ENCODE assay signal across 8 cellular contexts in the genomic region with DNA sequence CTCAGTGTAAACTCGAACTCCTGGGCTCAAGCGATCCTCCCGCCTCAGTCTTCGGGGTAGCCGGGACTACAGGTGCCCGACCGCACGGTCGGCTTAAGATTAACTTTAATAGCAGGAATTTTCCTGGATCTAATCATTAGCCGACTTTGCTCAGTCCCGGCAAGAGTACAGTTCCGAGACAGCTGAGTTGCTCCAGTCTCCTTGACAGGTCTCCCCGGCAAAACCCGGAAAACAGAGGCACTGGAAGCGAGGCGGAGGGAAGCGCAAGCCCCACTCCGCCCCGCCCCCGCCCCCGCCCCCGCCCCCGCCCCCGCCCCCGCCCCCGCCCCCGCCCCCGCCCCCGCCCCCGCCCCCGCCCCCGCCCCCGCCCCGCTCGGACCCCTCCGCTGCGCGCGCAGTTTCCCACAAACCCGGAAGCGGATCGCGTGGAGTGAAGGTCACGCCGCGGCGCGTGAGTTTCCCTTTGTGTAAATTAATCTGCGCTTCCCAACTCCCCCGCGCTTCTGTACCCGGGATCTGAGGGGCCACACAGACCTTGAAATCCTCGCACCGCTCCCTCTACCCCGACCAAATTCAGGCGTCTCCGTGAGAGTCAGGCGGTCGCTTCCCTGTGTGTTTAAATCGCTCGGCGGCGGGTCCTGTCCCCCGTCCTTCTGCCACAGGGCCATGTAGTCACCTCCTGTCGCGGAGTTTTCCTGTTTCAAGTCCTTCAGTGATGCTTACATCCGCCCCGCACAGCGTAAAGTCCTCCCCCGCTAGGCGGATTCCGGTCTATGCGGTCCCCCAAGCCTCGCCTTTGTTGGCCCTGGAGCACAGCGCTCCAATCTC. TPM values are rescaled to one million over a fixed set of nuclear protein-coding genes. Genes with fewer than 3 reads are reported as not detected.
DNase-seq lines count a peak whose midpoint lies in the region; ATAC-seq and TF ChIP-seq lines count a peak whose summit lies in the region.

ZNF480 (plus strand) TSS at position 397 of the 828 bp plus-strand sequence. CDS start 3,244 bp downstream, outside the sequence.

- intact Hi-C loops in Caco-2 (cut with micrococcal nuclease; ENCODE audit: unreplicated experiment) (no loop called here), cardiac septum (cut with DNase I) (no loop called here), thyroid gland (cut with DNase I) (no loop called here)

- H3K27me3 ChIP-seq in Caco-2 (replicated peaks; ENCODE audit: control insufficient read depth, insufficient read depth, low read length): no peaks in the 10 kb centered on the region
- H3K27me3 ChIP-seq in GM23338 (ENCODE audit: insufficient read depth): no peaks in the 10 kb centered on the region
- no peaks in the 10 kb centered on the region for H3K27me3 ChIP-seq in adipocyte (replicated peaks; ENCODE audit: control insufficient read depth, insufficient read depth, low read length)
- H3K27me3 ChIP-seq in parathyroid adenoma (ENCODE audit: control insufficient read depth, insufficient read depth, low read length): no peaks in the 10 kb centered on the region
- no peaks in the 10 kb centered on the region for H3K27me3 ChIP-seq in thyroid gland

- H3K4me3 Mint-ChIP-seq in Caco-2 (ENCODE audit: unreplicated experiment) (peak within 1 kb of the TSS; percentile 89), GM23338 (peak within 1 kb of the TSS; percentile 89), T-cell (peak within 1 kb of the TSS; percentile 93 to 97 (median 96))

- peaks cover 79% of the 10 kb centered on the region for H3K36me3 Mint-ChIP-seq in Caco-2 (ENCODE audit: insufficient read depth, unreplicated experiment)
- peaks cover 60% of the 10 kb centered on the region for H3K36me3 Mint-ChIP-seq in GM23338 (ENCODE audit: low read depth)
- H3K36me3 Mint-ChIP-seq in T-cell: peaks cover 57% of the 10 kb centered on the region

- BruUV-seq in Caco-2 (replicated peaks; lab: Mats Ljungman, UMichigan): TSS peak; percentile 71

- DNase-seq in Caco-2 (peak; percentile 74 to 87), GM23338 (ENCODE audit: low spot score) (peak; percentile 89), NCI-H1417 (lab: John Stamatoyannopoulos, UW) (peak; percentile 85 to 94 (median 90)), T-cell (peak; percentile 68 to 91 (median 81)), adipocyte (ENCODE audit: low read depth) (peak; percentile 92), cardiac septum (ENCODE audit: low spot score) (peak; percentile 93), thyroid gland (peak; percentile 81 to 82)

- H3K4me2 ChIP-seq in GM23338 (peak within 1 kb of the TSS; percentile 100), parathyroid adenoma (ENCODE audit: low read length) (peak within 1 kb of the TSS; percentile 98)

- CTCF ChIA-PET in Caco-2 (lab: Charles Lee) (no interaction called here), T-cell (lab: Charles Lee) (no interaction called here)

- 0% methylated on average over 27 to 49 of the region's 75 CpGs for WGBS in thyroid gland, 2 donors

- H3F3A ChIP-seq in GM23338 (replicated peaks; ENCODE audit: low read depth): peaks cover 7% of the 10 kb centered on the region; the same call in 1 of the 2 replicates

- no peaks in the 10 kb centered on the region for H3K27me3 Mint-ChIP-seq in Caco-2 (ENCODE audit: insufficient read depth, unreplicated experiment)
- H3K27me3 Mint-ChIP-seq in GM23338 (ENCODE audit: insufficient read depth, low read depth, poor library complexity): peaks cover 2% of the 10 kb centered on the region
- no peaks in the 10 kb centered on the region for H3K27me3 Mint-ChIP-seq in T-cell

- peak within 1 kb of the TSS; percentile 96 for H3K9ac ChIP-seq in adipocyte (ENCODE audit: low read length)
- H3K9ac ChIP-seq in parathyroid adenoma: peak within 1 kb of the TSS; percentile 58

- H3K9me2 ChIP-seq in GM23338 (ENCODE audit: insufficient read depth): no peaks in the 10 kb centered on the region

- TF ChIP-seq POLR2A in thyroid gland (IDR thresholded peaks at IDR 0.05): peak in 1 of 2 donors; percentile 71

- POLR2A ChIA-PET in Caco-2 (lab: Charles Lee) (interaction anchor here (0.5 kb wide), 1 partner anchor 41 kb away, joined by 4 read pairs; no protein-coding TSS in a partner anchor), T-cell (lab: Charles Lee) (no interaction called here)

- peak within 1 kb of the TSS; percentile 89 for H3K4me3 ChIP-seq in Caco-2 (ENCODE audit: low read depth, low read length)
- peak within 1 kb of the TSS; percentile 99 for H3K4me3 ChIP-seq in GM23338
- peak within 1 kb of the TSS; percentile 96 for H3K4me3 ChIP-seq in adipocyte (ENCODE audit: low read length)
- peak within 1 kb of the TSS; percentile 86 for H3K4me3 ChIP-seq in parathyroid adenoma (ENCODE audit: low read depth, low read length)
- H3K4me3 ChIP-seq in thyroid gland (replicated peaks in 1 of 3): peak within 1 kb of the TSS; percentile 38 to 99 (median 85)

- peak in 1 of 2 experiments; percentile 11 for TF ChIP-seq CTCF in Caco-2 (IDR thresholded peaks at IDR 0.05; ENCODE audit: insufficient read depth in 1 of 2, low read depth in 1 of 2, low read length in 1 of 2, severe bottlenecking in 1 of 2, unreplicated experiment in 1 of 2)
- no peak for TF ChIP-seq CTCF in GM23338 (conservative IDR thresholded peaks at IDR 0.05; ENCODE audit: low read depth in 2 of 2)
- peak; percentile 14 for TF ChIP-seq CTCF in parathyroid adenoma (IDR thresholded peaks at IDR 0.05)
- TF ChIP-seq CTCF in thyroid gland (IDR thresholded peaks at IDR 0.05): peak in 1 of 6 experiments; percentile 27

- peaks cover 21% of the 10 kb centered on the region for H4K20me1 ChIP-seq in GM23338 (replicated peaks; ENCODE audit: insufficient read depth)

- H3K4me1 ChIP-seq in Caco-2: no peaks in the 10 kb centered on the region
- H3K4me1 ChIP-seq in GM23338 (ENCODE audit: insufficient read depth): no peaks in the 10 kb centered on the region; the same call in 1 of the 2 replicates
- H3K4me1 ChIP-seq in adipocyte (ENCODE audit: control insufficient read depth, insufficient read depth, low read length): peaks cover 10% of the 10 kb centered on the region
- no peaks in the 10 kb centered on the region for H3K4me1 ChIP-seq in parathyroid adenoma
- peaks cover 12 to 25% of the 10 kb centered on the region in 2 donors for H3K4me1 ChIP-seq in thyroid gland

- H3K4me1 Mint-ChIP-seq in Caco-2 (ENCODE audit: low read depth, unreplicated experiment) (peaks cover 8% of the 10 kb centered on the region), GM23338 (peaks cover 6% of the 10 kb centered on the region), T-cell (peaks cover 18 to 23% (median 21%) of the 10 kb centered on the region in 3 donors)

- H3K27ac Mint-ChIP-seq in Caco-2 (ENCODE audit: unreplicated experiment) (peak within 1 kb of the TSS; percentile 89), GM23338 (peak within 1 kb of the TSS; percentile 92), T-cell (peak within 1 kb of the TSS; percentile 97 to 98)

- H3K79me2 ChIP-seq in GM23338 (replicated peaks; ENCODE audit: insufficient read depth) (peaks cover 19% of the 10 kb centered on the region), parathyroid adenoma (no peaks in the 10 kb centered on the region)

- H3K9me3 ChIP-seq in Caco-2 (peaks cover 21% of the 10 kb centered on the region), adipocyte (ENCODE audit: control insufficient read depth, low read length) (peaks cover 7% of the 10 kb centered on the region), parathyroid adenoma (ENCODE audit: control insufficient read depth, low read length) (no peaks in the 10 kb centered on the region), thyroid gland (no peaks in the 10 kb centered on the region)

- H2AFZ ChIP-seq in GM23338 (peak within 1 kb of the TSS; percentile 99), parathyroid adenoma (peak within 1 kb of the TSS; percentile 93)

- H3K27ac ChIP-seq in GM23338 (ENCODE audit: low read depth) (peak within 1 kb of the TSS; percentile 83; the same call in 1 of the 2 replicates), parathyroid adenoma (peak within 1 kb of the TSS; percentile 93), thyroid gland (peak within 1 kb of the TSS; percentile 83 to 88 (median 84))

- H3K36me3 ChIP-seq in Caco-2 (ENCODE audit: control insufficient read depth, insufficient read depth, low read length) (peaks cover 7% of the 10 kb centered on the region), GM23338 (ENCODE audit: insufficient read depth) (peaks cover 17% of the 10 kb centered on the region), adipocyte (ENCODE audit: control insufficient read depth, insufficient read depth, low read length, severe bottlenecking) (peaks cover 22% of the 10 kb centered on the region), parathyroid adenoma (ENCODE audit: control insufficient read depth, insufficient read depth, low read length) (no peaks in the 10 kb centered on the region), thyroid gland (peaks cover 6 to 16% of the 10 kb centered on the region in 2 donors)

- ATAC-seq in GM23338 (peak; percentile 93), T-cell (replicated peaks in 1 of 4) (peak; percentile 87 to 91 (median 88))

- H3K9me3 Mint-ChIP-seq in Caco-2 (ENCODE audit: unreplicated experiment) (peaks cover 39% of the 10 kb centered on the region), GM23338 (peaks cover 5% of the 10 kb centered on the region; the same call in 1 of the 3 replicates), T-cell (peaks cover 9 to 44% (median 43%) of the 10 kb centered on the region in 3 donors)

TF ChIP-seq in GM23338, 12 proteins besides CTCF, POLR2A, EP300 and RAD21 (continues in another document):
- TF ChIP-seq POLR2AphosphoS5 (IDR thresholded peaks at IDR 0.05; ENCODE audit: low read depth) (peak; percentile 77), NANOG (IDR thresholded peaks at IDR 0.05; ENCODE audit: borderline replicate concordance) (no peak), ZNF331 (CRISPR knock-in tag; IDR thresholded peaks at IDR 0.05; ENCODE audit: low read depth) (no peak), ETS1 (IDR thresholded peaks at IDR 0.05) (0 out of 2 replicates have a peak, but pooled peaks have one; percentile 40)

RNA-seq across cellular contexts. Expression of gene ZNF480, which starts in this region (rescaled TPM):
- total RNA-seq in Caco-2 (2022) (16.9 and 17.7 TPM in 2 replicates), T-cell (10 to 100 TPM in 4 of 5 donors, 1 to 10 TPM in 1; 9.3 to 22.1 (median 18.9) TPM), cardiac septum (13.0 TPM), thyroid gland (10 to 100 TPM; 12.6 to 14.4 (median 12.8) TPM)
- total RNA-seq in GM23338 (2014; rRNA removed; shearing (Covaris generic)): 34.1 and 39.4 TPM in 2 replicates
- 28.8 and 37.9 TPM in 2 replicates for polyA plus RNA-seq in GM23338 (2016; fragmentation: Nextera tagmentation; extraction: Ambion mirVana)

Comparison
In these comparisons a context has a peak if more than half of its experiments do, and no peak if none do; other contexts are left out.
1. Peak in every context shown above with its lines: DNase-seq, ATAC-seq, H3K4me3 ChIP-seq and H3K27ac ChIP-seq.